ENCODE assay signal across 9 cellular contexts in genomic region chr3:43161684-43162512, GRCh38. TPM values are rescaled to one million over a fixed set of nuclear protein-coding genes. Genes with fewer than 3 reads are reported as not detected.
A peak's percentile ranks its signal among the peaks of the same experiment; 100 is the strongest.
DNase-seq lines count a peak whose midpoint lies in the region; ATAC-seq and TF ChIP-seq lines count a peak whose summit lies in the region.
"Had no signal": no experiment of that assay in that cellular context is flagged by ENCODE, and none has a peak within 500 bp of the region (broad histone marks: within the 10 kb centered on the region; RNA-seq: fewer than 3 reads in every experiment).

No MANE protein-coding gene starts in this region.

- DNase-seq in GM06990 (ENCODE audit: extremely low read depth, insufficient read length) (no peak), NCI-H460 (ENCODE audit: extremely low read depth, low read depth) (peak; percentile 2), brain pericyte (ENCODE audit: low read depth, low spot score) (peak; percentile 78), left kidney (ENCODE audit: low read depth, low spot score) (peak; percentile 75), GM20000 (ENCODE audit: low spot score) (no peak), KG1 (lab: John Stamatoyannopoulos, UW) (no peak), germinal center (ENCODE audit: low spot score) (no peak)

- TF ChIP-seq CTCF in GM06990 (IDR thresholded peaks at IDR 0.05; ENCODE audit: insufficient read depth, low read length, poor library complexity, severe bottlenecking) (peak; percentile 20), GM20000 (IDR thresholded peaks at IDR 0.05; ENCODE audit: extremely low read depth, missing control alignments) (no peak)

- H3K36me3 ChIP-seq in GM06990 (ENCODE audit: control insufficient read depth, insufficient read depth, low read length): no peaks in the 10 kb centered on the region
- H3K36me3 ChIP-seq: SJSA1 had no signal

- H3K4me3 ChIP-seq in GM06990 (replicated peaks; ENCODE audit: low read depth, low read length): no peak overlapping the region
- H3K4me3 ChIP-seq: SJSA1 had no signal

- ATAC-seq in GM18498 (IDR thresholded peaks at IDR 0.05; ENCODE audit: unreplicated experiment): no peak

- H3K27me3 ChIP-seq in GM06990 (replicated peaks; ENCODE audit: control insufficient read depth, insufficient read depth, low read length): no peaks in the 10 kb centered on the region; the same call in none of the 2 replicates
- H3K27me3 ChIP-seq: SJSA1 had no signal

RNA-seq across cellular contexts. Expression of gene POMGNT2, which starts 56.0 kb away (rescaled TPM):
- total RNA-seq in NCI-H460 (2014; rRNA removed; shearing (Covaris generic)): 7.1 and 7.8 TPM in 2 replicates
- polyA plus RNA-seq in NCI-H460 (2014; cell fraction: nucleus; rRNA removed): 8.1 and 8.3 TPM in 2 replicates

Comparison
In these comparisons a context has a peak if more than half of its experiments do, and no peak if none do; other contexts are left out.
1. DNase-seq: peak in NCI-H460 (single experiment), brain pericyte (single experiment) and left kidney (single experiment); none in GM06990 (single experiment), GM20000 (single experiment), KG1 (single experiment) and germinal center (single experiment).